8 cellular contexts compared by ENCODE assay signal in genomic region chr14:30005114-30005698, GRCh38.
DNase-seq lines count a peak whose midpoint lies in the region; ATAC-seq, FAIRE-seq and TF ChIP-seq lines count a peak whose summit lies in the region.

No MANE protein-coding gene starts in this region.

- TF ChIP-seq POLR2A in NB4 (IDR thresholded peaks at IDR 0.05; ENCODE audit: extremely low read depth, insufficient read length) = no peak

- no peak for FAIRE-seq in GM19239 (lab: Jason Lieb, UNC)

- H3K4me3 ChIP-seq in AG04449 (ENCODE audit: low read depth, low read length) (no peak overlapping the region), NB4 (ENCODE audit: low read depth, low read length) (no peak overlapping the region), SK-N-MC (peak overlapping the region; percentile 69), fibroblast of villous mesenchyme (ENCODE audit: low read depth, low read length) (no peak overlapping the region)

- POLR2A ChIA-PET in AG04449 (lab: Yijun Ruan, JAX) = no interaction called here

- intact Hi-C loops in posterior cingulate gyrus (cut with DNase I) = loop anchor here (1.0 to 10.0 kb wide), 3 partner anchors 210 to 1250 kb away; no protein-coding TSS in a partner anchor

- peak overlapping the region; percentile 2 for H3K9ac ChIP-seq in SK-N-MC (ENCODE audit: insufficient read length)

- CTCF ChIA-PET in AG04449 (lab: Yijun Ruan, JAX) = interaction anchor here (0.7 to 2.9 kb wide), 13 partner anchors 9 to 1252 kb away, joined by 3 to 38 read pairs (median 4); no protein-coding TSS in a partner anchor

- H3K9me3 ChIP-seq in SK-N-MC (ENCODE audit: low read depth, low read length) = no peaks in the 10 kb centered on the region

- TF ChIP-seq CTCF in AG04449 (IDR thresholded peaks at IDR 0.05; ENCODE audit: insufficient read depth, low read length, missing control alignments) (peak; percentile 57), NB4 (IDR thresholded peaks at IDR 0.05; ENCODE audit: low read depth, low read length) (peak; percentile 39), fibroblast of villous mesenchyme (IDR thresholded peaks at IDR 0.05; ENCODE audit: insufficient read depth, low read depth, low read length) (peak; percentile 77)

- ATAC-seq in GM21367 (IDR thresholded peaks at IDR 0.05; ENCODE audit: unreplicated experiment) = no peak

- DNase-seq in AG04449 (ENCODE audit: low read depth, low spot score) = peak; percentile 28
- peak; percentile 8 for DNase-seq in GM19239 (ENCODE audit: insufficient read length, low spot score)
- peak; percentile 41 for DNase-seq in NB4 (ENCODE audit: low read depth)
- DNase-seq in SK-N-MC (ENCODE audit: low read depth, low spot score) = peak; percentile 39
- DNase-seq in fibroblast of villous mesenchyme (ENCODE audit: low read depth) = peak; percentile 75
- DNase-seq in pons (ENCODE audit: low spot score) = peak; percentile 72
- DNase-seq in posterior cingulate gyrus = no peak

- H3K27ac ChIP-seq in SK-N-MC = 0 out of 2 replicates have a peak overlapping the region, but pooled peaks have one; percentile 14

- no peaks in the 10 kb centered on the region for H3K36me3 ChIP-seq in SK-N-MC (ENCODE audit: insufficient read depth, low read length)

Comparison
In these comparisons a context has a peak if more than half of its experiments do, and no peak if none do; other contexts are left out.
1. DNase-seq: peak in AG04449 (single experiment), GM19239 (single experiment), NB4 (single experiment), SK-N-MC (single experiment), fibroblast of villous mesenchyme (single experiment) and pons (single experiment); none in posterior cingulate gyrus (0 of 10).
2. Peak in every context shown above with its lines, with median percentiles within 50 percentile points of each other: CTCF ChIP-seq.